ENCODE assay signal across 28 cellular contexts in the genomic region with DNA sequence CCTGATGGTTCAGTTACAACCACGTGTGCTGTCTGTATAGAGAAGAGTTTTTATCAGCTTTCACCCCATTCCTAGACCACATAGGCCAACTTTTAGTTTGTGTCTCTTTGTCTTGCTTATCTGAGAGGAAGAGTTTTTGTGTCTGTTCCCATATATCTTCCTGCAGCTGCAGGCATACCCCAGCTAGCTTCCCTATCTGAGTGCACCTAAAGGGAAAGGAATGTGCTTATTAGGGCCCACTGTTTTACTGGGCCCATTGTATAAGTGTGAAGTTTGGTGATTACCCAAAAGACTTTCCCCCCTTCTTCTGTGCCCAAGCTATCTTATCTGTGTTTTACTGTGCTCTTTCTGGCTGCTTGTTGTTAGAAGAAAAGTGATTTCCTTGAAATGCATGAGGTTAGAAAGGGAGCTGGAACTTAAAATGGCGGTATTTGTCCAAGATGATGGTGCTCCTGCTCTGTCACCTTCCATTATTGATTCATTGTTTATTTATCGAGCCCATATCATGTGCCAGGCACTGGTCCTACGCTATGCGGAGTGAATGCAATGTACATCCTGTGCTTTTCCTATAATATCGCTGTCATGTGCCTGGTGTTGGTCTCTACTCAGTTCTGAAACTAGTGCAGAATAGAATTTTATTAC. TPM values are rescaled to one million over a fixed set of nuclear protein-coding genes. Genes with fewer than 3 reads are reported as not detected.
"Had no signal": no experiment of that assay in that cellular context is flagged by ENCODE, and none has a peak within 500 bp of the region (broad histone marks: within the 10 kb centered on the region; RNA-seq: fewer than 3 reads in every experiment).

No MANE protein-coding gene starts in this region.

- H3K4me2 ChIP-seq: KMS-11 had no signal

- ATAC-seq: activated CD4-positive, alpha-beta T cell treated with anti-CD3 and anti-CD28 coated beads for 36 hours; activated naive CD4-positive, alpha-beta T cell treated with anti-CD3 and anti-CD28 coated beads, Interleukin-2, amount 50 U/mL, for 72 hours; activated T-cell treated with anti-CD3 and anti-CD28 coated beads, Interleukin-2, amount 50 U/mL, for 4 hours; body of pancreas had no signal

- DNase-seq: activated CD4-positive, alpha-beta T cell treated with anti-CD3 and anti-CD28 coated beads for 36 hours; activated CD4-positive, alpha-beta T cell treated with anti-CD3 and anti-CD28 coated beads, Interleukin-2, amount 10 ng/mL, durations not matched to agents 7 days and 5 days; activated CD4-positive, alpha-beta T cell treated with anti-CD3 and anti-CD28 coated beads, Interleukin-2, amount 50 U/mL, for 48 hours; activated CD8-positive, alpha-beta memory T cell treated with anti-CD3 and anti-CD28 coated beads, Interleukin-2, amount 50 U/mL, for 4 hours; activated gamma-delta T cell treated with Interleukin-2 at 50 U/mL for 16 hours; activated naive CD4-positive, alpha-beta T cell treated with anti-CD3 and anti-CD28 coated beads for 36 hours; activated T-cell treated with anti-CD3 and anti-CD28 coated beads for 4 hours; activated T-cell treated with anti-CD3 and anti-CD28 coated beads, Interleukin-2, amount 50 U/mL, for 4 hours; adrenal gland; body of pancreas; MM.1S; MV-4-11; NCI-H1092; NCI-H1436 treated with DMSO at 0.1 percent for 48 hours; NCI-H2029; NCI-H345; NK-92 treated with Interleukin-12 subunit alpha and Interleukin-12 subunit beta, amount 100 ng/mL, for 24 hours; Right ventricle myocardium superior; T1000; WERI-Rb-1 had no signal

- H3K4me1 ChIP-seq: adrenal gland, body of pancreas, breast epithelium had no signal

- H3K9ac ChIP-seq: KMS-11 had no signal

- H3K4me3 ChIP-seq: adrenal gland, body of pancreas, breast epithelium had no signal

- H3K27me3 ChIP-seq: adrenal gland, body of pancreas, breast epithelium had no signal

- H3K9me3 ChIP-seq: adrenal gland, body of pancreas, breast epithelium had no signal

- H3K36me3 ChIP-seq: adrenal gland, breast epithelium, WERI-Rb-1 had no signal

- H3K27ac ChIP-seq: adrenal gland, body of pancreas, breast epithelium, KMS-11, WERI-Rb-1 had no signal

RNA-seq across cellular contexts. Expression of a gene that starts 57.2 kb away (rescaled TPM):
- total RNA-seq: activated CD4-positive, alpha-beta T cell treated with anti-CD3 and anti-CD28 coated beads for 36 hours; activated CD4-positive, alpha-beta T cell treated with anti-CD3 and anti-CD28 coated beads, Interleukin-2, amount 10 ng/mL, durations not matched to agents 7 days and 5 days; activated naive CD4-positive, alpha-beta T cell treated with anti-CD3 and anti-CD28 coated beads for 36 hours; activated T-helper 1 cell treated with anti-CD3 and anti-CD28 coated beads, Interleukin-12 subunit alpha, Interleukin-12 subunit beta, Interleukin-2, Interleukin-4 antibody, amounts not matched to agents 30 ng/mL and 10 ng/mL and 1 ng/mL, durations not matched to agents 14 hours and 24 hours and 36 hours; LHCN-M2; NCI-H460; Right ventricle myocardium superior; T-helper 1 cell treated with Interleukin-12 subunit alpha and Interleukin-12 subunit beta and Interleukin-4 antibody, amounts not matched to agents 30 ng/mL and 1 ng/mL, for 36 hours; T-helper 2 cell treated with Interferon-gamma antibody and Interleukin-4, amounts not matched to agents 100 ng/mL and 5 ng/mL, for 36 hours had no signal
